ENCODE assay signal across 29 cellular contexts in genomic region chr5:160726721-160727120, GRCh38.
"Had no signal": no experiment of that assay in that cellular context is flagged by ENCODE, and none has a peak within 500 bp of the region (broad histone marks: within the 10 kb centered on the region; RNA-seq: fewer than 3 reads in every experiment).

No MANE protein-coding gene starts in this region.

- H3K9me3 Mint-ChIP-seq: activated B cell treated with CpG ODN at 0.5 μM for 24 hours; activated CD4-positive, alpha-beta memory T cell treated with anti-CD3 and anti-CD28 coated beads, Interleukin-2, amount 10 ng/mL, durations not matched to agents 7 days and 5 days; activated CD4-positive, alpha-beta T cell treated with anti-CD3 and anti-CD28 coated beads, Interleukin-2, amount 10 ng/mL, durations not matched to agents 7 days and 5 days; activated T-cell treated with anti-CD3 and anti-CD28 coated beads, Interleukin-2, amount 50 U/mL, for 4 hours; activated T-helper 17 cell treated with anti-CD3 and anti-CD28 coated beads, Interleukin-2, amount 50 U/mL, for 72 hours; central memory CD8-positive, alpha-beta T cell; dendritic cell treated with granulocyte-macrophage colony-stimulating factor and Interleukin-4, amounts not matched to agents 40 ng/mL and 50 ng/mL, for 4 days; T-helper 2 cell treated with Interferon-gamma antibody and Interleukin-4, amounts not matched to agents 5 μg/mL and 100 μg/mL, for 36 hours had no signal

- H3K27ac ChIP-seq: brain microvascular endothelial cell, coronary artery, dorsolateral prefrontal cortex, esophagus squamous epithelium, WERI-Rb-1 had no signal

- H3K4me3 ChIP-seq: coronary artery, dorsolateral prefrontal cortex, esophagus squamous epithelium had no signal

- H3K36me3 Mint-ChIP-seq: activated naive CD8-positive, alpha-beta T cell had no signal

- H3K27me3 ChIP-seq: brain microvascular endothelial cell, dorsolateral prefrontal cortex, esophagus squamous epithelium had no signal

- H3K9me3 ChIP-seq: esophagus squamous epithelium had no signal

- ATAC-seq: activated CD4-positive, CD25-positive, alpha-beta regulatory T cell treated with anti-CD3 and anti-CD28 coated beads, Interleukin-2, amount 50 U/mL, for 24 hours; activated T-cell treated with anti-CD3 and anti-CD28 coated beads, Interleukin-2, amount 50 U/mL, for 4 hours; activated T-helper 17 cell treated with anti-CD3 and anti-CD28 coated beads, Interleukin-2, amount 50 U/mL, for 72 hours; T-helper 17 cell had no signal

- H3K4me3 Mint-ChIP-seq: activated B cell treated with CpG ODN at 0.5 μM for 24 hours; activated CD4-positive, alpha-beta memory T cell treated with anti-CD3 and anti-CD28 coated beads, Interleukin-2, amount 10 ng/mL, durations not matched to agents 7 days and 5 days; activated CD4-positive, alpha-beta T cell treated with anti-CD3 and anti-CD28 coated beads, Interleukin-2, amount 10 ng/mL, durations not matched to agents 7 days and 5 days; activated naive CD8-positive, alpha-beta T cell; activated T-cell treated with anti-CD3 and anti-CD28 coated beads, Interleukin-2, amount 50 U/mL, for 4 hours; activated T-helper 17 cell treated with anti-CD3 and anti-CD28 coated beads, Interleukin-2, amount 50 U/mL, for 72 hours; central memory CD8-positive, alpha-beta T cell; dendritic cell treated with granulocyte-macrophage colony-stimulating factor and Interleukin-4, amounts not matched to agents 40 ng/mL and 50 ng/mL, for 4 days; T-helper 17 cell; T-helper 2 cell treated with Interferon-gamma antibody and Interleukin-4, amounts not matched to agents 5 μg/mL and 100 μg/mL, for 36 hours had no signal

- H3K27me3 Mint-ChIP-seq: activated CD4-positive, alpha-beta T cell treated with anti-CD3 and anti-CD28 coated beads, Interleukin-2, amount 10 ng/mL, durations not matched to agents 7 days and 5 days had no signal

- H3K4me1 Mint-ChIP-seq: activated B cell treated with CpG ODN at 0.5 μM for 24 hours; activated CD4-positive, alpha-beta memory T cell treated with anti-CD3 and anti-CD28 coated beads, Interleukin-2, amount 10 ng/mL, durations not matched to agents 7 days and 5 days; activated CD4-positive, alpha-beta T cell treated with anti-CD3 and anti-CD28 coated beads, Interleukin-2, amount 10 ng/mL, durations not matched to agents 7 days and 5 days; activated T-helper 17 cell treated with anti-CD3 and anti-CD28 coated beads, Interleukin-2, amount 50 U/mL, for 72 hours; central memory CD8-positive, alpha-beta T cell; T-helper 17 cell had no signal

- H3K27ac Mint-ChIP-seq: activated B cell treated with CpG ODN at 0.5 μM for 24 hours; activated CD4-positive, alpha-beta memory T cell treated with anti-CD3 and anti-CD28 coated beads, Interleukin-2, amount 10 ng/mL, durations not matched to agents 7 days and 5 days; activated CD4-positive, alpha-beta T cell treated with anti-CD3 and anti-CD28 coated beads, Interleukin-2, amount 10 ng/mL, durations not matched to agents 7 days and 5 days; activated naive CD8-positive, alpha-beta T cell; activated T-helper 17 cell treated with anti-CD3 and anti-CD28 coated beads, Interleukin-2, amount 50 U/mL, for 72 hours; dendritic cell treated with granulocyte-macrophage colony-stimulating factor and Interleukin-4, amounts not matched to agents 40 ng/mL and 50 ng/mL, for 4 days; T-helper 17 cell; T-helper 2 cell treated with Interferon-gamma antibody and Interleukin-4, amounts not matched to agents 5 μg/mL and 100 μg/mL, for 36 hours had no signal

- H3K36me3 ChIP-seq: brain microvascular endothelial cell, esophagus squamous epithelium, WERI-Rb-1 had no signal

- DNase-seq: activated B cell treated with CpG ODN at 0.5 μM for 24 hours; activated CD4-positive, alpha-beta memory T cell treated with anti-CD3 and anti-CD28 coated beads, Interleukin-2, amount 10 ng/mL, durations not matched to agents 7 days and 5 days; activated CD4-positive, alpha-beta T cell treated with anti-CD3 and anti-CD28 coated beads, Interleukin-2, amount 10 ng/mL, durations not matched to agents 7 days and 5 days; activated CD4-positive, alpha-beta T cell treated with anti-CD3 and anti-CD28 coated beads, Interleukin-2, amount 50 U/mL, for 4 hours; activated effector memory CD4-positive, alpha-beta T cell treated with Interleukin-2 at 50 U/mL for 16 hours; activated gamma-delta T cell treated with Interleukin-2 at 50 U/mL for 16 hours; activated naive CD4-positive, alpha-beta T cell treated with anti-CD3 and anti-CD28 coated beads, Interleukin-2, amount 50 U/mL, for 16 hours; activated naive CD4-positive, alpha-beta T cell treated with Interleukin-2 at 50 U/mL for 16 hours; activated T-cell treated with anti-CD3 and anti-CD28 coated beads, Interleukin-2, amount 50 U/mL, for 4 hours; amniotic stem cell; anterior cingulate cortex; brain microvascular endothelial cell; dorsolateral prefrontal cortex; effector memory CD4-positive, alpha-beta T cell; erythroblast; esophagus squamous epithelium; foreskin melanocyte; head of caudate nucleus; T-helper 1 cell; T-helper 17 cell; T1000; WERI-Rb-1 had no signal

- H3K4me1 ChIP-seq: esophagus squamous epithelium had no signal
